ENCODE assay signal across 26 cellular contexts in the genomic region with DNA sequence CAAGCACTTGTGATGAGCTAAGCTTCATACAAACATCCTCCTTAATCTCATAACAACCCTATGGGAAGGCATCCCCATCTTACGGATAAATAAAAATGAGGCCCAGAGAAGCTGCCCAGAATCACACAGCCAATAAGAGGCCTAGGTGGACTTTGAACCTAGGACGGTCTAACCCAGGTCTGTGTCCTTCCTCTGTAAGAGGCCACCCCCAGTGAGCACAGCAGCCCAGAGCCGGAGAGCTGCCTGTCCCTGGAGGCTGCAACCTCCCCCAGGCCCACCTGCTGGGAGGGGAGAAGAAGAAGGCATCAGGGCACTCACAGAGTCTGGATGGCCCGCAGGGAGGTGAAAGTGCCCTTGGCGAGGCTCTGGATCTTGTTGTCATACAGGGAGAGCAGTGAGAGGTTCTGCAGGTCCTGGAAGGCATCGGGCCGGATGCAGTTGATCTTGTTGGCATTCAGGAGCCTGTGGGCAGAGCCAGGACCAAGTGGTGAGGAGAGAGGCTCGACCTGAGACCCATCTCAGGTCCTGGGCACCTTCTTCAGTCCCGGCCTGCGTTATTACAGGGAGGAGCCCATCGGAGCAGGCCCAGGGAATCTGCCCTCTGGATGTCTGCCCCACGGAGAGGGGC.
"Had no signal": no experiment of that assay in that cellular context is flagged by ENCODE, and none has a peak within 500 bp of the region (broad histone marks: within the 10 kb centered on the region; RNA-seq: fewer than 3 reads in every experiment).

No MANE protein-coding gene starts in this region.

- H3K27me3 ChIP-seq: brain microvascular endothelial cell, dorsolateral prefrontal cortex had no signal

- DNase-seq: activated CD4-positive, alpha-beta T cell treated with anti-CD3 and anti-CD28 coated beads for 1 hour; activated CD4-positive, alpha-beta T cell treated with anti-CD3 and anti-CD28 coated beads for 48 hours; activated CD4-positive, alpha-beta T cell treated with anti-CD3 and anti-CD28 coated beads, Interleukin-2, amount 50 U/mL, for 1 hour; activated CD4-positive, alpha-beta T cell treated with anti-CD3 and anti-CD28 coated beads, Interleukin-2, amount 50 U/mL, for 48 hours; activated CD8-positive, alpha-beta memory T cell treated with anti-CD3 and anti-CD28 coated beads for 24 hours; activated CD8-positive, alpha-beta T cell treated with anti-CD3 and anti-CD28 coated beads for 36 hours; activated effector memory CD4-positive, alpha-beta T cell treated with Interleukin-2 at 50 U/mL for 16 hours; activated gamma-delta T cell treated with Interleukin-2 at 50 U/mL for 16 hours; activated naive CD4-positive, alpha-beta T cell treated with anti-CD3 and anti-CD28 coated beads, Interleukin-2, amount 50 U/mL, for 16 hours; activated naive CD4-positive, alpha-beta T cell treated with Interleukin-2 at 50 U/mL for 16 hours; activated T-cell treated with anti-CD3 and anti-CD28 coated beads, Interleukin-2, amount 50 U/mL, for 4 hours; amniotic stem cell; anterior cingulate cortex; brain microvascular endothelial cell; dorsolateral prefrontal cortex; effector memory CD4-positive, alpha-beta T cell; endodermal cell; foreskin fibroblast; head of caudate nucleus; T-helper 2 cell had no signal

- H3K27me3 Mint-ChIP-seq: central memory CD8-positive, alpha-beta T cell had no signal

- H3K4me3 ChIP-seq: coronary artery, dorsolateral prefrontal cortex had no signal

- H3K27ac Mint-ChIP-seq: activated CD8-positive, alpha-beta T cell treated with anti-CD3 and anti-CD28 coated beads for 36 hours; activated naive CD8-positive, alpha-beta T cell; activated T-helper 17 cell treated with anti-CD3 and anti-CD28 coated beads, Interleukin-2, amount 50 U/mL, for 72 hours; dendritic cell treated with granulocyte-macrophage colony-stimulating factor and Interleukin-4, amounts not matched to agents 40 ng/mL and 50 ng/mL, for 4 days; endodermal cell had no signal

- H3K36me3 ChIP-seq: brain microvascular endothelial cell had no signal

- H3K4me3 Mint-ChIP-seq: activated CD8-positive, alpha-beta T cell treated with anti-CD3 and anti-CD28 coated beads for 36 hours; activated naive CD8-positive, alpha-beta T cell; activated T-cell treated with anti-CD3 and anti-CD28 coated beads, Interleukin-2, amount 50 U/mL, for 4 hours; activated T-helper 17 cell treated with anti-CD3 and anti-CD28 coated beads, Interleukin-2, amount 50 U/mL, for 72 hours; central memory CD8-positive, alpha-beta T cell; dendritic cell treated with granulocyte-macrophage colony-stimulating factor and Interleukin-4, amounts not matched to agents 40 ng/mL and 50 ng/mL, for 4 days; endodermal cell had no signal

- H3K27ac ChIP-seq: brain microvascular endothelial cell, coronary artery had no signal

- H3K9me3 Mint-ChIP-seq: activated T-cell treated with anti-CD3 and anti-CD28 coated beads, Interleukin-2, amount 50 U/mL, for 4 hours; activated T-helper 17 cell treated with anti-CD3 and anti-CD28 coated beads, Interleukin-2, amount 50 U/mL, for 72 hours; dendritic cell treated with granulocyte-macrophage colony-stimulating factor and Interleukin-4, amounts not matched to agents 40 ng/mL and 50 ng/mL, for 4 days had no signal

- ATAC-seq: activated CD8-positive, alpha-beta T cell treated with anti-CD3 and anti-CD28 coated beads for 36 hours; activated T-cell treated with anti-CD3 and anti-CD28 coated beads, Interleukin-2, amount 50 U/mL, for 4 hours; activated T-helper 17 cell treated with anti-CD3 and anti-CD28 coated beads, Interleukin-2, amount 50 U/mL, for 72 hours; esophagus mucosa had no signal

- H3K4me1 Mint-ChIP-seq: activated T-helper 17 cell treated with anti-CD3 and anti-CD28 coated beads, Interleukin-2, amount 50 U/mL, for 72 hours; endodermal cell had no signal
